Comparison of ENCODE assay signal across 8 cellular contexts in the genomic region with DNA sequence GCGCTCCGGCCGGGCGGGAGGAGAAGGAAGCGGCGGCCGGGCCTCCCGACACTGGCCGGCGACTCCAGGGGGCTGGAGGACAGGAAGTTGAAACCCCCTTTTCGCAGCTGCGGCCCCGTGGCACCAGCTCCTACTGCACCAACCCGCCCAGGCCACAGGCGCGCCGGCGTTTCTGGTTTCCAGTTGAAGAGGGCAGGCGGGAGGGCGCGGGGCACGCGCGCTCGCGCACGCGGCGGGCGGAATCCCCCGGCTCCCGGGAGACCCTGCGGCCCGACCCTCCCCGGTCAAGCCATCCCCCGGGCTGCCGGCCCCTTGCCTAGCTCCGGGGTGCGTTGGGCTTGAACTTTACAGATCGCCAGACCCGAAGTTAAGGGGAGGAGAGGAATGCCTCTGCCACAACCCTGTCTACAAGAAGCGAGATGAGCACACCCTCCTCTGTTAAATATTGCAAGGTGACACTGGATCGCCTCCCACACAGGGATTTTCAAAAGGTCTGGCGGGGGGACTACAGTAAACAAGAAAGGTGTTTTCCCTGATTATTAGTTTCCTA. TPM values are rescaled to one million over a fixed set of nuclear protein-coding genes. Genes with fewer than 3 reads are reported as not detected.
DNase-seq lines count a peak whose midpoint lies in the region; ATAC-seq and TF ChIP-seq lines count a peak whose summit lies in the region.

No MANE protein-coding gene starts in this region.

- no peaks in the 10 kb centered on the region for H3K36me3 ChIP-seq in transverse colon

- peak; percentile 33 for ATAC-seq in HG03135 (IDR thresholded peaks at IDR 0.05; ENCODE audit: unreplicated experiment)

- no peak for TF ChIP-seq EP300 in transverse colon (IDR thresholded peaks at IDR 0.05; ENCODE audit: low read depth)

- peak overlapping the region; percentile 87 to 96 (median 92) for H3K27ac ChIP-seq in transverse colon

- no peaks in the 10 kb centered on the region for H3K9me3 ChIP-seq in transverse colon

- TF ChIP-seq POLR2A in GM18951 (IDR thresholded peaks at IDR 0.05; ENCODE audit: extremely low read depth, insufficient read depth, insufficient read length) = peak; percentile 65
- peak; percentile 52 for TF ChIP-seq POLR2A in transverse colon (IDR thresholded peaks at IDR 0.05)

- H3K27me3 ChIP-seq in transverse colon = no peaks in the 10 kb centered on the region

- WGBS in transverse colon (ENCODE audit: low coverage in 1 of 2), 2 donors = 1% methylated on average over 36 of the region's 44 CpGs; no CpG with 5 or more reads in 1 of the 2 donors

- no peak for TF ChIP-seq CTCF in transverse colon (IDR thresholded peaks at IDR 0.05)

- in situ Hi-C loops in GM18951 (cut with MboI; ENCODE audit: low sequenced_read_pairs, unreplicated experiment) = no loop called here
- in situ Hi-C loops in transverse colon (cut with MboI; ENCODE audit: low pct_ligation_motif_present in 1 of 4, low pct_unique_long_range_greater_than_20kb in 1 of 4, low sequenced_read_pairs in 3 of 4) = no loop called here

- peak overlapping the region; percentile 56 to 85 (median 76) for H3K4me3 ChIP-seq in transverse colon

- H3K4me1 ChIP-seq in transverse colon = peaks cover 0 to 34% (median 26%) of the 10 kb centered on the region in 4 donors

- intact Hi-C loops in transverse colon (cut with DNase I; ENCODE audit: low total_unique reads) = no loop called here

- peak; percentile 39 for DNase-seq in AG08395 (ENCODE audit: low spot score)
- peak; percentile 63 for DNase-seq in activated naive CD4-positive, alpha-beta T cell treated with Interleukin-2 at 50 U/mL for 16 hours
- DNase-seq in germinal center (ENCODE audit: low spot score) = peak; percentile 57
- peak in 48 of 56 donors; percentile 13 to 81 (median 58) for DNase-seq in nucleus accumbens (lab: John Stamatoyannopoulos, UW)
- DNase-seq in transverse colon = peak; percentile 63

TF ChIP-seq in PFSK-1, 5 proteins besides CTCF, POLR2A, EP300 and RAD21:
- TF ChIP-seq SIN3A (IDR thresholded peaks at IDR 0.05; ENCODE audit: borderline replicate concordance, insufficient read depth, low read length) (peak; percentile 33; the same call in 1 of the 2 replicates), POLR2AphosphoS5 (IDR thresholded peaks at IDR 0.05; ENCODE audit: low read depth, low read length) (no peak), FOXP2 (optimal IDR thresholded peaks at IDR 0.05; ENCODE audit: borderline replicate concordance, extremely low read depth, extremely low read length, insufficient read depth) (peak; percentile 3), TAF1 (IDR thresholded peaks at IDR 0.05; ENCODE audit: borderline replicate concordance, insufficient read depth, low read length) (no peak)
- TF ChIP-seq, protein P1, sequence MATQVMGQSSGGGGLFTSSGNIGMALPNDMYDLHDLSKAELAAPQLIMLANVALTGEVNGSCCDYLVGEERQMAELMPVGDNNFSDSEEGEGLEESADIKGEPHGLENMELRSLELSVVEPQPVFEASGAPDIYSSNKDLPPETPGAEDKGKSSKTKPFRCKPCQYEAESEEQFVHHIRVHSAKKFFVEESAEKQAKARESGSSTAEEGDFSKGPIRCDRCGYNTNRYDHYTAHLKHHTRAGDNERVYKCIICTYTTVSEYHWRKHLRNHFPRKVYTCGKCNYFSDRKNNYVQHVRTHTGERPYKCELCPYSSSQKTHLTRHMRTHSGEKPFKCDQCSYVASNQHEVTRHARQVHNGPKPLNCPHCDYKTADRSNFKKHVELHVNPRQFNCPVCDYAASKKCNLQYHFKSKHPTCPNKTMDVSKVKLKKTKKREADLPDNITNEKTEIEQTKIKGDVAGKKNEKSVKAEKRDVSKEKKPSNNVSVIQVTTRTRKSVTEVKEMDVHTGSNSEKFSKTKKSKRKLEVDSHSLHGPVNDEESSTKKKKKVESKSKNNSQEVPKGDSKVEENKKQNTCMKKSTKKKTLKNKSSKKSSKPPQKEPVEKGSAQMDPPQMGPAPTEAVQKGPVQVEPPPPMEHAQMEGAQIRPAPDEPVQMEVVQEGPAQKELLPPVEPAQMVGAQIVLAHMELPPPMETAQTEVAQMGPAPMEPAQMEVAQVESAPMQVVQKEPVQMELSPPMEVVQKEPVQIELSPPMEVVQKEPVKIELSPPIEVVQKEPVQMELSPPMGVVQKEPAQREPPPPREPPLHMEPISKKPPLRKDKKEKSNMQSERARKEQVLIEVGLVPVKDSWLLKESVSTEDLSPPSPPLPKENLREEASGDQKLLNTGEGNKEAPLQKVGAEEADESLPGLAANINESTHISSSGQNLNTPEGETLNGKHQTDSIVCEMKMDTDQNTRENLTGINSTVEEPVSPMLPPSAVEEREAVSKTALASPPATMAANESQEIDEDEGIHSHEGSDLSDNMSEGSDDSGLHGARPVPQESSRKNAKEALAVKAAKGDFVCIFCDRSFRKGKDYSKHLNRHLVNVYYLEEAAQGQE (IDR thresholded peaks at IDR 0.05; ENCODE audit: insufficient read depth in 1 of 2, low read depth in 2 of 2, low read length in 2 of 2) = no peak
TF ChIP-seq in PFSK-1: peak in this region for 2.

RNA-seq across cellular contexts. Expression of a gene that starts 1.5 kb away (rescaled TPM):
- polyA plus RNA-seq in PFSK-1 (2012; ENCODE audit: insufficient read length, low read depth) = 8.4 TPM
- total RNA-seq in transverse colon = 10 to 100 TPM in 3 of 4 donors, 1 to 10 TPM in 1; 3.4 to 25.9 (median 11.4) TPM

Comparison
In these comparisons a context has a peak if more than half of its experiments do, and no peak if none do; other contexts are left out.
1. Peak in every context shown above with its lines: DNase-seq, ATAC-seq, H3K4me3 ChIP-seq and H3K27ac ChIP-seq.